In the genomic region with DNA sequence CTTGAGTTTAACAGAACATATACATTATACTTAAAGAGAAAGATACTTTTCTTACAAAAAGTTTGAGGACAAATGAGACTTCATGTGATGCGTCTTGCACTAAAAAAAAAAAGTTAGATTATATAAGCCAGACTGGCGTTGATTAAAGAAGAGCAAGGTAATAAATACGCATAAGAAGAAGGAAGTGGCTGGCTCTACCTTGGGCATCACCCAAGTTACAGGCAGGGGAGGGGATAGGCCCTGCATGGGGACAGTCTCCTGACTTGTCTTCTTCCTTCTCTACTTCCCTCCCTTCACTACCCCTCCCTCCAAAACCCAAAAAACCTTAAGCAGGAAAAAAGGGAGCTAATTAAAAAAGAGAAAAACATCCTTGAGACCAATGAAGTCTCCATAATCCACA, we compare ENCODE assay signal across 25 cellular contexts. TPM values are rescaled to one million over a fixed set of nuclear protein-coding genes. Genes with fewer than 3 reads are reported as not detected.
A peak's percentile ranks its signal among the peaks of the same experiment; 100 is the strongest.
DNase-seq lines count a peak whose midpoint lies in the region; ATAC-seq lines count a peak whose summit lies in the region.
"Had no signal": no experiment of that assay in that cellular context is flagged by ENCODE, and none has a peak within 500 bp of the region (broad histone marks: within the 10 kb centered on the region; RNA-seq: fewer than 3 reads in every experiment).

No MANE protein-coding gene starts in this region.

- H3K9me3 Mint-ChIP-seq in activated naive CD4-positive, alpha-beta T cell treated with anti-CD3 and anti-CD28 coated beads, Interleukin-2, amount 10 ng/mL, durations not matched to agents 7 days and 5 days: no peaks in the 10 kb centered on the region
- H3K9me3 Mint-ChIP-seq in T-helper 2 cell treated with Interferon-gamma antibody and Interleukin-4, amounts not matched to agents 5 μg/mL and 100 μg/mL, for 36 hours: no peaks in the 10 kb centered on the region
- H3K9me3 Mint-ChIP-seq: CD14-positive monocyte, HFFc6 had no signal

- no peak for DNase-seq in activated naive CD4-positive, alpha-beta T cell treated with anti-CD3 and anti-CD28 coated beads, Interleukin-2, amount 10 ng/mL, durations not matched to agents 7 days and 5 days
- DNase-seq in activated naive CD4-positive, alpha-beta T cell (lab: John Stamatoyannopoulos, UW): no peak
- DNase-seq in T-helper 2 cell treated with Interferon-gamma antibody and Interleukin-4, amounts not matched to agents 5 μg/mL and 100 μg/mL, for 36 hours (ENCODE audit: low spot score): no peak
- DNase-seq in central memory CD4-positive, alpha-beta T cell: peak; percentile 64
- DNase-seq: amygdala, DMS153, foreskin keratinocyte, GDM1, HFFc6, kidney, MM.1S, NCI-H1436 treated with DMSO at 0.1 percent for 48 hours, NCI-H2171, NCI-H526 had no signal

- CTCF ChIA-PET in activated naive CD4-positive, alpha-beta T cell treated with anti-CD3 and anti-CD28 coated beads, Interleukin-2, amount 10 ng/mL, durations not matched to agents 7 days and 5 days (lab: Charles Lee): interaction anchor here (0.6 to 2.1 kb wide), 2 partner anchors 11 to 107 kb away, joined by 3 to 7 read pairs; no protein-coding TSS in a partner anchor

- H3K4me1 Mint-ChIP-seq in activated naive CD4-positive, alpha-beta T cell treated with anti-CD3 and anti-CD28 coated beads, Interleukin-2, amount 10 ng/mL, durations not matched to agents 7 days and 5 days: peaks cover 96% of the 10 kb centered on the region
- peaks cover 88% of the 10 kb centered on the region for H3K4me1 Mint-ChIP-seq in T-helper 2 cell treated with Interferon-gamma antibody and Interleukin-4, amounts not matched to agents 5 μg/mL and 100 μg/mL, for 36 hours (ENCODE audit: low read depth)

- no peaks in the 10 kb centered on the region for H3K27me3 ChIP-seq in thymus (ENCODE audit: control insufficient read depth, insufficient read depth)
- H3K27me3 ChIP-seq: cardiac muscle cell, right atrium auricular region had no signal

- WGBS in thymus: 41% methylated on average over 3 of the region's 3 CpGs

- H3K4me3 Mint-ChIP-seq in activated naive CD4-positive, alpha-beta T cell treated with anti-CD3 and anti-CD28 coated beads, Interleukin-2, amount 10 ng/mL, durations not matched to agents 7 days and 5 days: peak overlapping the region; percentile 11
- H3K4me3 Mint-ChIP-seq in T-helper 2 cell treated with Interferon-gamma antibody and Interleukin-4, amounts not matched to agents 5 μg/mL and 100 μg/mL, for 36 hours: peak overlapping the region; percentile 74
- H3K4me3 Mint-ChIP-seq: CD14-positive monocyte, HFFc6 had no signal

- no peaks in the 10 kb centered on the region for H3K9me3 ChIP-seq in thymus (ENCODE audit: control insufficient read depth)
- H3K9me3 ChIP-seq: right atrium auricular region, thoracic aorta had no signal

- H3K36me3 Mint-ChIP-seq in activated naive CD4-positive, alpha-beta T cell treated with anti-CD3 and anti-CD28 coated beads, Interleukin-2, amount 10 ng/mL, durations not matched to agents 7 days and 5 days: peaks cover 45% of the 10 kb centered on the region
- H3K36me3 Mint-ChIP-seq in T-helper 2 cell treated with Interferon-gamma antibody and Interleukin-4, amounts not matched to agents 5 μg/mL and 100 μg/mL, for 36 hours (ENCODE audit: low read depth): peaks cover 65% of the 10 kb centered on the region
- H3K36me3 Mint-ChIP-seq: CD14-positive monocyte had no signal

- peak overlapping the region; percentile 4 for H3K4me3 ChIP-seq in thymus (ENCODE audit: low read length)
- H3K4me3 ChIP-seq: cardiac muscle cell, lung, right atrium auricular region, thoracic aorta had no signal

- H3K36me3 ChIP-seq in thymus (ENCODE audit: control insufficient read depth, insufficient read depth): peaks cover 27% of the 10 kb centered on the region
- H3K36me3 ChIP-seq: cardiac muscle cell, right atrium auricular region, thoracic aorta had no signal

- H3K27me3 Mint-ChIP-seq in activated naive CD4-positive, alpha-beta T cell treated with anti-CD3 and anti-CD28 coated beads, Interleukin-2, amount 10 ng/mL, durations not matched to agents 7 days and 5 days: no peaks in the 10 kb centered on the region
- no peaks in the 10 kb centered on the region for H3K27me3 Mint-ChIP-seq in T-helper 2 cell treated with Interferon-gamma antibody and Interleukin-4, amounts not matched to agents 5 μg/mL and 100 μg/mL, for 36 hours (ENCODE audit: low read depth)

- ATAC-seq in HG03135 (IDR thresholded peaks at IDR 0.05; ENCODE audit: unreplicated experiment): no peak
- ATAC-seq in HG02642 (IDR thresholded peaks at IDR 0.05; ENCODE audit: poor library complexity, unreplicated experiment): no peak

- peak overlapping the region; percentile 77 for H3K27ac Mint-ChIP-seq in activated naive CD4-positive, alpha-beta T cell treated with anti-CD3 and anti-CD28 coated beads, Interleukin-2, amount 10 ng/mL, durations not matched to agents 7 days and 5 days
- H3K27ac Mint-ChIP-seq in T-helper 2 cell treated with Interferon-gamma antibody and Interleukin-4, amounts not matched to agents 5 μg/mL and 100 μg/mL, for 36 hours: peak overlapping the region; percentile 33
- H3K27ac Mint-ChIP-seq: CD14-positive monocyte, HFFc6 had no signal

- H3K4me1 ChIP-seq in thymus (ENCODE audit: control insufficient read depth, insufficient read depth, low read length): peaks cover 70% of the 10 kb centered on the region
- H3K4me1 ChIP-seq: foreskin keratinocyte, right atrium auricular region had no signal

- peak overlapping the region; percentile 76 for H3K27ac ChIP-seq in thymus (ENCODE audit: low read depth)
- H3K27ac ChIP-seq: cardiac muscle cell, epithelial cell of prostate, foreskin keratinocyte, HL-60, right atrium auricular region, thoracic aorta had no signal

RNA-seq across cellular contexts. Expression of a gene that starts 22.3 kb away (rescaled TPM):
- polyA plus RNA-seq in thymus: 3.3 TPM
- polyA plus RNA-seq: AG04450, cardiac muscle cell, foreskin keratinocyte had no signal

RNA-seq across cellular contexts. Expression of a gene that starts 37.0 kb away (rescaled TPM):
- 51.5 TPM for polyA plus RNA-seq in thymus
- polyA plus RNA-seq: AG04450, cardiac muscle cell, foreskin keratinocyte had no signal

RNA-seq across cellular contexts. Expression of a gene that starts 44.3 kb away (rescaled TPM):
- polyA plus RNA-seq in thymus: 1.2 TPM
- polyA plus RNA-seq: AG04450, cardiac muscle cell, CD14-positive monocyte, foreskin keratinocyte had no signal

RNA-seq across cellular contexts. Expression of a gene that starts 56.9 kb away (rescaled TPM):
- polyA plus RNA-seq in thymus: 2.0 TPM
- polyA plus RNA-seq: AG04450, cardiac muscle cell had no signal
